31 cellular contexts compared by ENCODE assay signal in the genomic region with DNA sequence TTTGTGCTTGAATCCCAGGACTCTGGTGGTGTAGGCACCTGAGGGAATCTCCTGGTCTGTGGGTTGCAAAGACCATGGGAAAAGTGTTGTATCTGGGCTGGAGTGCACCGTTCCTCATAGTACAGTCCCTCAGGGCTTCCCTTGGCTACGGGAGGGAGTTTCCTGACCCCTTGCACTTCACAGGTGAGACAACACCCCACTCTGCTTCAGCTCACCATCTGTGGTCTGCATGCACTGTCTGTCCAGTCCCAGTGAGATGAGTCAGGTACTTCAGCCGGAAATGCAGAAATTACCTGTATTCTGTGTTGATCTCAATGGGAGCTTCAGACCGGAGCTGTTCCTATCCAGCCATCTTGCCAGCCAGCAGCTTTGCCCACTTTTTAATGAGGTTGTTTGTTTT.
"Had no signal": no experiment of that assay in that cellular context is flagged by ENCODE, and none has a peak within 500 bp of the region (broad histone marks: within the 10 kb centered on the region; RNA-seq: fewer than 3 reads in every experiment).

No MANE protein-coding gene starts in this region.

- H3K36me3 ChIP-seq: adrenal gland, breast epithelium, cardiac muscle cell, gastrocnemius medialis, heart left ventricle had no signal

- H3K27ac ChIP-seq: adrenal gland, breast epithelium, cardiac muscle cell, coronary artery, dorsolateral prefrontal cortex, gastrocnemius medialis, heart left ventricle had no signal

- H3K4me3 ChIP-seq: adrenal gland, breast epithelium, cardiac muscle cell, coronary artery, dorsolateral prefrontal cortex, gastrocnemius medialis, heart left ventricle had no signal

- DNase-seq: activated CD4-positive, alpha-beta T cell treated with anti-CD3 and anti-CD28 coated beads for 36 hours; activated CD4-positive, alpha-beta T cell treated with anti-CD3 and anti-CD28 coated beads, Interleukin-2, amount 10 ng/mL, durations not matched to agents 24 days and 14 days; activated CD4-positive, alpha-beta T cell treated with anti-CD3 and anti-CD28 coated beads, Interleukin-2, amount 50 U/mL, for 4 hours; activated CD4-positive, CD25-positive, alpha-beta regulatory T cell; activated CD4-positive, CD25-positive, alpha-beta regulatory T cell treated with anti-CD3 and anti-CD28 coated beads, Interleukin-2, amount 50 U/mL, for 72 hours; activated CD8-positive, alpha-beta memory T cell treated with anti-CD3 and anti-CD28 coated beads for 24 hours; activated CD8-positive, alpha-beta T cell treated with anti-CD3 and anti-CD28 coated beads for 36 hours; activated effector memory CD4-positive, alpha-beta T cell treated with anti-CD3 and anti-CD28 coated beads, Interleukin-2, amount 50 U/mL, for 16 hours; activated naive CD4-positive, alpha-beta T cell treated with anti-CD3 and anti-CD28 coated beads for 36 hours; activated naive CD8-positive, alpha-beta T cell treated with anti-CD3 and anti-CD28 coated beads for 36 hours; activated naive CD8-positive, alpha-beta T cell treated with anti-CD3 and anti-CD28 coated beads, Interleukin-2, amount 50 U/mL, for 24 hours; activated T-cell treated with anti-CD3 and anti-CD28 coated beads, Interleukin-2, amount 50 U/mL, for 4 hours; adrenal gland; amygdala; aorta; central memory CD4-positive, alpha-beta T cell; cerebellar nuclear complex; dorsolateral prefrontal cortex; effector memory CD4-positive, alpha-beta T cell; endodermal cell; foreskin fibroblast; gastrocnemius medialis; glutamatergic neuron; heart left ventricle; hypothalamus; T-helper 2 cell had no signal

- H3K27me3 ChIP-seq: adrenal gland, breast epithelium, cardiac muscle cell, gastrocnemius medialis, heart left ventricle had no signal

- H3K9me3 ChIP-seq: adrenal gland, gastrocnemius medialis had no signal

- H3K4me1 ChIP-seq: adrenal gland, breast epithelium, gastrocnemius medialis, heart left ventricle had no signal

- ATAC-seq: activated CD4-positive, alpha-beta T cell treated with anti-CD3 and anti-CD28 coated beads for 36 hours; activated CD8-positive, alpha-beta T cell treated with anti-CD3 and anti-CD28 coated beads for 36 hours; activated naive CD8-positive, alpha-beta T cell treated with anti-CD3 and anti-CD28 coated beads, Interleukin-2, amount 50 U/mL, for 24 hours; activated T-cell treated with anti-CD3 and anti-CD28 coated beads, Interleukin-2, amount 50 U/mL, for 4 hours; activated T-helper 17 cell treated with anti-CD3 and anti-CD28 coated beads, Interleukin-2, amount 50 U/mL, for 72 hours; esophagus mucosa; gastrocnemius medialis; heart left ventricle had no signal
